ENCODE assay signal across 3 cellular contexts in the genomic region with DNA sequence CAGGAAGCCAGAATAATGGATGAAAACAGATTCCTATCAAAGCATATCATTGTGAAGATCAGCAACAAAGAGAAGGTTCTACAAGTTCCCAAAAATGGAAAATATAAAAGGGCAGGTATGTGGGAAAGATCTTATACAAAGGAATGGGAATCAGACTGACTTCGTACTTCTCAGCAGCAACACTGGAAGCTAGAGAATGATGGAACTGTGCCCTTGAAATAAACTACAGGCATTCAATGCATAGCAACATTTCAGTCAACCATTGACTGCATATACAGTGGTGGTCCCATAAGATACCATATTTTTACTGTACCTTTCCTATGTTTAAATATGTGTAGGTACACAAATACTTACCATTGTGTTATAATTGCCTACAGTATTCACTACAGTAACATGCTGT.
TF ChIP-seq lines count a peak whose summit lies in the region.

No MANE protein-coding gene starts in this region.

TF ChIP-seq in A549, 52 proteins besides CTCF, POLR2A, EP300 and RAD21:
- TF ChIP-seq ZSCAN20 (CRISPR knock-in tag; IDR thresholded peaks at IDR 0.05) (no peak), MAZ (IDR thresholded peaks at IDR 0.05; ENCODE audit: borderline replicate concordance, low read depth, low read length) (no peak), NR3C1 (IDR thresholded peaks at IDR 0.05) (no peak), ESRRA (IDR thresholded peaks at IDR 0.05; ENCODE audit: borderline replicate concordance, low read length) (no peak), FOSL2 (IDR thresholded peaks at IDR 0.05) (no peak), FOSL2 (CRISPR knock-in tag; IDR thresholded peaks at IDR 0.05) (no peak), POLR2AphosphoS2 (conservative IDR thresholded peaks at IDR 0.05; ENCODE audit: low read length) (no peak), PHF8 (IDR thresholded peaks at IDR 0.05; ENCODE audit: borderline replicate concordance, low read depth) (no peak), ZC3H11A (IDR thresholded peaks at IDR 0.05) (no peak), BHLHE40 (IDR thresholded peaks at IDR 0.05; ENCODE audit: low read depth, low read length) (no peak), HOXA7 (CRISPR knock-in tag; IDR thresholded peaks at IDR 0.05) (no peak), GATA3 (IDR thresholded peaks at IDR 0.05; ENCODE audit: borderline replicate concordance) (no peak)
- TF ChIP-seq, protein P1, sequence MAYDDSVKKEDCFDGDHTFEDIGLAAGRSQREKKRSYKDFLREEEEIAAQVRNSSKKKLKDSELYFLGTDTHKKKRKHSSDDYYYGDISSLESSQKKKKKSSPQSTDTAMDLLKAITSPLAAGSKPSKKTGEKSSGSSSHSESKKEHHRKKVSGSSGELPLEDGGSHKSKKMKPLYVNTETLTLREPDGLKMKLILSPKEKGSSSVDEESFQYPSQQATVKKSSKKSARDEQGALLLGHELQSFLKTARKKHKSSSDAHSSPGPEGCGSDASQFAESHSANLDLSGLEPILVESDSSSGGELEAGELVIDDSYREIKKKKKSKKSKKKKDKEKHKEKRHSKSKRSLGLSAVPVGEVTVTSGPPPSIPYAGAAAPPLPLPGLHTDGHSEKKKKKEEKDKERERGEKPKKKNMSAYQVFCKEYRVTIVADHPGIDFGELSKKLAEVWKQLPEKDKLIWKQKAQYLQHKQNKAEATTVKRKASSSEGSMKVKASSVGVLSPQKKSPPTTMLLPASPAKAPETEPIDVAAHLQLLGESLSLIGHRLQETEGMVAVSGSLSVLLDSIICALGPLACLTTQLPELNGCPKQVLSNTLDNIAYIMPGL (CRISPR knock-in tag; IDR thresholded peaks at IDR 0.05; ENCODE audit: borderline replicate concordance): no peak

TF ChIP-seq in HEK293, 187 proteins besides CTCF, POLR2A, EP300 and RAD21:
- TF ChIP-seq GLIS1 (tag by site-specific recombination; IDR thresholded peaks at IDR 0.05): no peak
- peak; percentile 74 for TF ChIP-seq SETDB1 (IDR thresholded peaks at IDR 0.05; ENCODE audit: insufficient read length, low read length)
- TF ChIP-seq, protein P2, sequence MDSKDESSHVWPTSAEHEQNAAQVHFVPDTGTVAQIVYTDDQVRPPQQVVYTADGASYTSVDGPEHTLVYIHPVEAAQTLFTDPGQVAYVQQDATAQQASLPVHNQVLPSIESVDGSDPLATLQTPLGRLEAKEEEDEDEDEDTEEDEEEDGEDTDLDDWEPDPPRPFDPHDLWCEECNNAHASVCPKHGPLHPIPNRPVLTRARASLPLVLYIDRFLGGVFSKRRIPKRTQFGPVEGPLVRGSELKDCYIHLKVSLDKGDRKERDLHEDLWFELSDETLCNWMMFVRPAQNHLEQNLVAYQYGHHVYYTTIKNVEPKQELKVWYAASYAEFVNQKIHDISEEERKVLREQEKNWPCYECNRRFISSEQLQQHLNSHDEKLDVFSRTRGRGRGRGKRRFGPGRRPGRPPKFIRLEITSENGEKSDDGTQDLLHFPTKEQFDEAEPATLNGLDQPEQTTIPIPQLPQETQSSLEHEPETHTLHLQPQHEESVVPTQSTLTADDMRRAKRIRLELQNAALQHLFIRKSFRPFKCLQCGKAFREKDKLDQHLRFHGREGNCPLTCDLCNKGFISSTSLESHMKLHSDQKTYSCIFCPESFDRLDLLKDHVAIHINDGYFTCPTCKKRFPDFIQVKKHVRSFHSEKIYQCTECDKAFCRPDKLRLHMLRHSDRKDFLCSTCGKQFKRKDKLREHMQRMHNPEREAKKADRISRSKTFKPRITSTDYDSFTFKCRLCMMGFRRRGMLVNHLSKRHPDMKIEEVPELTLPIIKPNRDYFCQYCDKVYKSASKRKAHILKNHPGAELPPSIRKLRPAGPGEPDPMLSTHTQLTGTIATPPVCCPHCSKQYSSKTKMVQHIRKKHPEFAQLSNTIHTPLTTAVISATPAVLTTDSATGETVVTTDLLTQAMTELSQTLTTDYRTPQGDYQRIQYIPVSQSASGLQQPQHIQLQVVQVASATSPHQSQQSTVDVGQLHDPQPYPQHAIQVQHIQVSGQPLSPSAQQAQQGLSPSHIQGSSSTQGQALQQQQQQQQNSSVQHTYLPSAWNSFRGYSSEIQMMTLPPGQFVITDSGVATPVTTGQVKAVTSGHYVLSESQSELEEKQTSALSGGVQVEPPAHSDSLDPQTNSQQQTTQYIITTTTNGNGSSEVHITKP (tag by site-specific recombination; IDR thresholded peaks at IDR 0.05): no peak
- TF ChIP-seq ZNF341 (tag by site-specific recombination; IDR thresholded peaks at IDR 0.05; ENCODE audit: low read depth): no peak
- TF ChIP-seq TRIM28 (IDR thresholded peaks at IDR 0.05; ENCODE audit: borderline replicate concordance, low read length): peak; percentile 90
- 0 out of 2 replicates have a peak, but pooled peaks have one; percentile 27 for TF ChIP-seq ZBTB17 (tag by site-specific recombination; IDR thresholded peaks at IDR 0.05)
- TF ChIP-seq ZNF24 (tag by site-specific recombination; IDR thresholded peaks at IDR 0.05): no peak

TF ChIP-seq in K562, 482 proteins besides CTCF, POLR2A, EP300 and RAD21:
- TF ChIP-seq HNRNPL (IDR thresholded peaks at IDR 0.05; ENCODE audit: low read depth, low read length): no peak
- TF ChIP-seq, protein P3, sequence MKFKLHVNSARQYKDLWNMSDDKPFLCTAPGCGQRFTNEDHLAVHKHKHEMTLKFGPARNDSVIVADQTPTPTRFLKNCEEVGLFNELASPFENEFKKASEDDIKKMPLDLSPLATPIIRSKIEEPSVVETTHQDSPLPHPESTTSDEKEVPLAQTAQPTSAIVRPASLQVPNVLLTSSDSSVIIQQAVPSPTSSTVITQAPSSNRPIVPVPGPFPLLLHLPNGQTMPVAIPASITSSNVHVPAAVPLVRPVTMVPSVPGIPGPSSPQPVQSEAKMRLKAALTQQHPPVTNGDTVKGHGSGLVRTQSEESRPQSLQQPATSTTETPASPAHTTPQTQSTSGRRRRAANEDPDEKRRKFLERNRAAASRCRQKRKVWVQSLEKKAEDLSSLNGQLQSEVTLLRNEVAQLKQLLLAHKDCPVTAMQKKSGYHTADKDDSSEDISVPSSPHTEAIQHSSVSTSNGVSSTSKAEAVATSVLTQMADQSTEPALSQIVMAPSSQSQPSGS (CRISPR knock-in tag; IDR thresholded peaks at IDR 0.05): no peak
- TF ChIP-seq SMARCC2 (IDR thresholded peaks at IDR 0.05; ENCODE audit: low read depth): no peak
- TF ChIP-seq, protein P4, sequence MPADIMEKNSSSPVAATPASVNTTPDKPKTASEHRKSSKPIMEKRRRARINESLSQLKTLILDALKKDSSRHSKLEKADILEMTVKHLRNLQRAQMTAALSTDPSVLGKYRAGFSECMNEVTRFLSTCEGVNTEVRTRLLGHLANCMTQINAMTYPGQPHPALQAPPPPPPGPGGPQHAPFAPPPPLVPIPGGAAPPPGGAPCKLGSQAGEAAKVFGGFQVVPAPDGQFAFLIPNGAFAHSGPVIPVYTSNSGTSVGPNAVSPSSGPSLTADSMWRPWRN (IDR thresholded peaks at IDR 0.05; ENCODE audit: low read depth): no peak
- peak in 1 of 2 experiments; percentile 29; a peak in 1 of 4 replicates for TF ChIP-seq TRIM24 (IDR thresholded peaks at IDR 0.05)
- peak in 1 of 2 experiments; percentile 95; a peak in 2 of 3 replicates for TF ChIP-seq CBX3 (IDR thresholded peaks at IDR 0.05; ENCODE audit: borderline replicate concordance in 1 of 2, low read length in 2 of 2)
- TF ChIP-seq, protein P5, sequence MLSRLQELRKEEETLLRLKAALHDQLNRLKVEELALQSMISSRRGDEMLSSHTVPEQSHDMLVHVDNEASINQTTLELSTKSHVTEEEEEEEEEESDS (CRISPR knock-in tag; IDR thresholded peaks at IDR 0.05): no peak
- peak; percentile 89 for TF ChIP-seq TRIM28 (IDR thresholded peaks at IDR 0.05)
- TF ChIP-seq STAT5B (CRISPR knock-in tag; IDR thresholded peaks at IDR 0.05): no peak
- peak; percentile 83 for TF ChIP-seq CBX5 (IDR thresholded peaks at IDR 0.05; ENCODE audit: borderline replicate concordance, low read depth)
